Comparison of ENCODE assay signal across 16 cellular contexts in genomic region chr11:27950339-27950738, GRCh38.
DNase-seq lines count a peak whose midpoint lies in the region; ATAC-seq and TF ChIP-seq lines count a peak whose summit lies in the region.
"Had no signal": no experiment of that assay in that cellular context is flagged by ENCODE, and none has a peak within 500 bp of the region (broad histone marks: within the 10 kb centered on the region; RNA-seq: fewer than 3 reads in every experiment).

No MANE protein-coding gene starts in this region.

- ATAC-seq in HG03045 (IDR thresholded peaks at IDR 0.05; ENCODE audit: unreplicated experiment), result no peak
- ATAC-seq: GM12878 had no signal

- H3K4me3 Mint-ChIP-seq in endodermal cell, result no peak overlapping the region
- H3K4me3 Mint-ChIP-seq: CD4-positive, CD25-positive, alpha-beta regulatory T cell; CD8-positive, alpha-beta memory T cell had no signal

- H2BK120ac ChIP-seq in mesendoderm (ENCODE audit: low read depth, low read length), result no peak overlapping the region

- H3K36me3 Mint-ChIP-seq in endodermal cell (ENCODE audit: low read depth), result no peaks in the 10 kb centered on the region
- H3K36me3 Mint-ChIP-seq: CD4-positive, CD25-positive, alpha-beta regulatory T cell; CD8-positive, alpha-beta memory T cell had no signal

- H3K4me2 ChIP-seq in mesendoderm (ENCODE audit: low read length), result no peak overlapping the region
- H3K4me2 ChIP-seq: KMS-11 had no signal

- no peak overlapping the region for H2AK5ac ChIP-seq in mesendoderm (ENCODE audit: low read length)

- H3K27ac ChIP-seq in endodermal cell (ENCODE audit: low read depth, low read length) (no peak overlapping the region), mesendoderm (ENCODE audit: low read depth, low read length) (no peak overlapping the region)
- H3K27ac ChIP-seq: KMS-11 had no signal

- H3K27me3 Mint-ChIP-seq in endodermal cell (ENCODE audit: insufficient read depth), result peaks cover 3% of the 10 kb centered on the region

- no peak for TF ChIP-seq CTCF in endodermal cell (conservative IDR thresholded peaks at IDR 0.05)

- H3K56ac ChIP-seq in mesendoderm (ENCODE audit: low read length), result no peak overlapping the region

- no peaks in the 10 kb centered on the region for H3K9me3 ChIP-seq in endodermal cell (ENCODE audit: control insufficient read depth, low read length)
- H3K9me3 ChIP-seq: BE2C had no signal

- no peaks in the 10 kb centered on the region for H3K9me3 Mint-ChIP-seq in endodermal cell

- no peak overlapping the region for H4K8ac ChIP-seq in mesendoderm (ENCODE audit: low read depth, low read length)

- no peaks in the 10 kb centered on the region for H3K79me1 ChIP-seq in mesendoderm (ENCODE audit: low read length)

- no peak overlapping the region for H3K9ac ChIP-seq in endodermal cell (ENCODE audit: extremely low read depth, low read length, poor library complexity, severe bottlenecking)
- no peak overlapping the region for H3K9ac ChIP-seq in mesendoderm (ENCODE audit: low read length)
- H3K9ac ChIP-seq: KMS-11 had no signal

- H3K4me1 ChIP-seq in endodermal cell (ENCODE audit: control insufficient read depth, insufficient read depth, low read length) (no peaks in the 10 kb centered on the region), mesendoderm (ENCODE audit: control insufficient read depth, low read depth, low read length) (no peaks in the 10 kb centered on the region)
- H3K4me1 ChIP-seq: BE2C had no signal

- H3K27ac Mint-ChIP-seq in endodermal cell, result no peak overlapping the region
- H3K27ac Mint-ChIP-seq: CD4-positive, CD25-positive, alpha-beta regulatory T cell had no signal

- H3K4me1 Mint-ChIP-seq in endodermal cell, result no peaks in the 10 kb centered on the region
- H3K4me1 Mint-ChIP-seq: CD4-positive, CD25-positive, alpha-beta regulatory T cell; CD8-positive, alpha-beta memory T cell had no signal

- no peak overlapping the region for H4K5ac ChIP-seq in mesendoderm (ENCODE audit: low read length)

- no peak overlapping the region for H3K23ac ChIP-seq in mesendoderm (ENCODE audit: low read length)

- DNase-seq in GM03348 (ENCODE audit: low spot score) (peak; percentile 6), HCEC 1CT (peak; percentile 25), endodermal cell (peak; percentile 65), mesendoderm (peak; percentile 25), NCI-H2171 treated with DMSO at 0.1 percent for 48 hours (lab: John Stamatoyannopoulos, UW) (no peak), T-helper 2 cell (no peak)
- DNase-seq: BE2C; C1 segment of cervical spinal cord; CD4-positive, CD25-positive, alpha-beta regulatory T cell; CD8-positive, alpha-beta memory T cell; COR-L47; DMS 273 treated with DMSO at 0.1 percent for 48 hours; GF-D8 had no signal

- no peak overlapping the region for H3K18ac ChIP-seq in mesendoderm (ENCODE audit: low read length)

- H3K4me3 ChIP-seq in endodermal cell (ENCODE audit: low read length) (no peak overlapping the region), mesendoderm (ENCODE audit: low read length) (no peak overlapping the region)
- H3K4me3 ChIP-seq: GM12878 had no signal

- no peak overlapping the region for H2BK5ac ChIP-seq in mesendoderm (ENCODE audit: low read length)

- H3K27me3 ChIP-seq in endodermal cell (ENCODE audit: control insufficient read depth, insufficient read depth, low read length, poor library complexity, severe bottlenecking), result no peaks in the 10 kb centered on the region
- H3K27me3 ChIP-seq in mesendoderm (ENCODE audit: insufficient read depth, low read length, poor library complexity), result no peaks in the 10 kb centered on the region
- H3K27me3 ChIP-seq: BE2C had no signal

- H3K79me2 ChIP-seq in mesendoderm (ENCODE audit: control insufficient read depth, insufficient read depth, low read length), result no peaks in the 10 kb centered on the region

- H3K36me3 ChIP-seq in endodermal cell (ENCODE audit: control insufficient read depth, insufficient read depth, low read length), result no peaks in the 10 kb centered on the region
- no peaks in the 10 kb centered on the region for H3K36me3 ChIP-seq in mesendoderm (ENCODE audit: control insufficient read depth, insufficient read depth, low read length)
- H3K36me3 ChIP-seq: BE2C had no signal

- no peak overlapping the region for H2BK15ac ChIP-seq in mesendoderm (replicated peaks; ENCODE audit: low read depth)

- no peak overlapping the region for H3K4ac ChIP-seq in mesendoderm (ENCODE audit: low read depth, low read length)

Comparison
In these comparisons a context has a peak if more than half of its experiments do, and no peak if none do; other contexts are left out.
1. DNase-seq: peak in GM03348 (single experiment), HCEC 1CT (single experiment), endodermal cell (single experiment) and mesendoderm (single experiment); none in NCI-H2171 treated with DMSO at 0.1 percent for 48 hours (single experiment) and T-helper 2 cell (0 of 5).